In the genomic region with DNA sequence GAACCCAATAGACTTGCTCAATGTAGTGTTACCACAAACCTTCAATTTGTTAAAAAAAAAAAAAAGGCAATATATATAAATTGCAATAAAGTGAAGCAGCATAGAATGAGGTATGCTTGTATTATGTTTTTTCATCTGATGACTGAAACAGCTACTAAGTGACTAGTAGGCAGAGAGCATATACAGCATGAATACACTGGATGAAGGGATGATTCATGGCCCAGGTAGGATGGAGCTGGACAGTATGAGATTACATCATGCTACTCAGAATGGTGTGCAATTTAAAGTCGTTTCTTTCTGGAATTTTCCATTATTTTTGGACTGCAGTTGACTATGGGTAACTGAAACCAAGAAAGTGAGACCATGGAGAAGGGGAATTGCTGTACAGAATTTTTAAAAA, we compare ENCODE assay signal across 15 cellular contexts.
"Had no signal": no experiment of that assay in that cellular context is flagged by ENCODE, and none has a peak within 500 bp of the region (broad histone marks: within the 10 kb centered on the region; RNA-seq: fewer than 3 reads in every experiment).

No MANE protein-coding gene starts in this region.

- H3K4me1 Mint-ChIP-seq: neural crest cell had no signal

- DNase-seq: activated CD4-positive, alpha-beta memory T cell treated with anti-CD3 and anti-CD28 coated beads for 36 hours; activated CD4-positive, alpha-beta T cell treated with anti-CD3 and anti-CD28 coated beads for 1 hour; activated CD8-positive, alpha-beta memory T cell treated with anti-CD3 and anti-CD28 coated beads, Interleukin-2, amount 50 U/mL, for 4 hours; activated naive CD4-positive, alpha-beta T cell treated with anti-CD3 and anti-CD28 coated beads for 36 hours; body of pancreas; effector CD8-positive, alpha-beta T cell; foreskin melanocyte; head of caudate nucleus; spleen; T-cell; T1000 had no signal

- H3K4me1 ChIP-seq: body of pancreas, spleen had no signal

- H3K27ac Mint-ChIP-seq: activated CD4-positive, alpha-beta memory T cell treated with anti-CD3 and anti-CD28 coated beads for 36 hours; activated naive CD4-positive, alpha-beta T cell treated with anti-CD3 and anti-CD28 coated beads for 36 hours; activated T-helper 1 cell treated with anti-CD3 and anti-CD28 coated beads, Interleukin-12 subunit alpha, Interleukin-12 subunit beta, Interleukin-2, Interleukin-4 antibody, amounts not matched to agents 30 ng/mL and 10 ng/mL and 1 ng/mL, durations not matched to agents 14 hours and 24 hours and 36 hours; T-cell had no signal

- H3K4me3 ChIP-seq: body of pancreas, spleen had no signal

- H3K36me3 Mint-ChIP-seq: T-cell had no signal

- H3K27me3 ChIP-seq: body of pancreas had no signal

- H3K4me3 Mint-ChIP-seq: activated CD4-positive, alpha-beta memory T cell treated with anti-CD3 and anti-CD28 coated beads for 36 hours; activated naive CD4-positive, alpha-beta T cell treated with anti-CD3 and anti-CD28 coated beads for 36 hours; activated T-helper 1 cell treated with anti-CD3 and anti-CD28 coated beads, Interleukin-12 subunit alpha, Interleukin-12 subunit beta, Interleukin-2, Interleukin-4 antibody, amounts not matched to agents 30 ng/mL and 10 ng/mL and 1 ng/mL, durations not matched to agents 14 hours and 24 hours and 36 hours; central memory CD8-positive, alpha-beta T cell; neural crest cell; T-cell had no signal

- H3K27ac ChIP-seq: body of pancreas, spleen had no signal

- ATAC-seq: body of pancreas, sciatic nerve, T-cell had no signal

- H3K9me3 ChIP-seq: body of pancreas had no signal

- H3K36me3 ChIP-seq: spleen had no signal
